Comparison of ENCODE assay signal across 33 cellular contexts in the genomic region with DNA sequence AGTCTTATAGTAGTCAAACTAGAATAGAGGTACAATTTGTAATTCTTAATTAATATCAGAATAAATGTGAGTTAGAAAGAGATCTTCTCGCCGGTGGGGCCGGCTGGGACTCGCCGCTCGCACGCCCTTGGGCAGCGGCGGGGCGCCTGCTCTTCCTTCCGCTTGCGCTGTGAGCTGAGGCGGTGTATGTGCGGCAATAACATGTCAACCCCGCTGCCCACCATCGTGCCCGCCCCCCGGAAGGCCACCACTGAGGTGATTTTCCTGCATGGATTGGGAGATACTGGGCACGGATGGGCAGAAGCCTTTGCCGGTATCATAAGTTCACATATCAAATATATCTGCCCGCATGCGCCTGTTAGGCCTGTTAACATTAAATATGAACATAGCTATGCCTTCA.
"Had no signal": no experiment of that assay in that cellular context is flagged by ENCODE, and none has a peak within 500 bp of the region (broad histone marks: within the 10 kb centered on the region; RNA-seq: fewer than 3 reads in every experiment).

No MANE protein-coding gene starts in this region.

- DNase-seq: Karpas-422, Kasumi-1, MG63, MM.1S, MV-4-11, NCI-H1048, NCI-H1092, NCI-H1092 treated with DMSO at 0.1 percent for 48 hours, NCI-H1105, NCI-H1105 treated with DMSO at 0.1 percent for 48 hours, NCI-H1417, NCI-H1417 treated with DMSO at 0.1 percent for 48 hours, NCI-H1436, NCI-H1436 treated with DMSO at 0.1 percent for 48 hours, NCI-H146, NCI-H1694, NCI-H1694 treated with DMSO at 0.1 percent for 48 hours, NCI-H187, NCI-H187 treated with DMSO at 0.1 percent for 48 hours, NCI-H1930, NCI-H2029, NCI-H2029 treated with DMSO at 0.1 percent for 48 hours, NCI-H2081, NCI-H2081 treated with DMSO at 0.1 percent for 48 hours, NCI-H2107, NCI-H2171, NCI-H2171 treated with DMSO at 0.1 percent for 48 hours, NCI-H2227 treated with DMSO at 0.1 percent for 48 hours, NCI-H226, NCI-H345, NCI-H446, NCI-H446 treated with DMSO at 0.1 percent for 48 hours, NCI-H510A had no signal
